In genomic region chr11:33159378-33159867, GRCh38 we compare ENCODE assay signal across 7 cellular contexts. TPM values are rescaled to one million over a fixed set of nuclear protein-coding genes. Genes with fewer than 3 reads are reported as not detected.
DNase-seq lines count a peak whose midpoint lies in the region; ATAC-seq and TF ChIP-seq lines count a peak whose summit lies in the region.
"Not testable (repeated sequence)": the region's sequence is repeated elsewhere in the genome, so short reads cannot be mapped to it uniquely, and the experiment has no call there.

No MANE protein-coding gene starts in this region.

- peaks cover 40% of the 10 kb centered on the region for H3K4me1 Mint-ChIP-seq in Calu3 (ENCODE audit: low read depth, unreplicated experiment)
- peaks cover 61% of the 10 kb centered on the region for H3K4me1 Mint-ChIP-seq in activated T-cell treated with anti-CD3 and anti-CD28 coated beads, Interleukin-2, amount 50 U/mL, for 72 hours (ENCODE audit: low read depth)

- H3K27me3 Mint-ChIP-seq in Calu3 (ENCODE audit: unreplicated experiment); activated T-cell treated with anti-CD3 and anti-CD28 coated beads, Interleukin-2, amount 50 U/mL, for 72 hours (ENCODE audit: low read depth): not testable (repeated sequence)

- CTCF ChIA-PET in Calu3 (lab: Charles Lee); RWPE1 (lab: Yijun Ruan, JAX): not testable (repeated sequence)

- peak overlapping the region; percentile 87 for H3K4me3 Mint-ChIP-seq in Calu3 (ENCODE audit: low read depth, unreplicated experiment)
- peak overlapping the region; percentile 97 to 98 for H3K4me3 Mint-ChIP-seq in activated T-cell treated with anti-CD3 and anti-CD28 coated beads, Interleukin-2, amount 50 U/mL, for 72 hours

- peak overlapping the region; percentile 95 for H3K27ac Mint-ChIP-seq in Calu3 (ENCODE audit: unreplicated experiment)
- peak overlapping the region; percentile 99 for H3K27ac Mint-ChIP-seq in activated T-cell treated with anti-CD3 and anti-CD28 coated beads, Interleukin-2, amount 50 U/mL, for 72 hours

- BruUV-seq in Calu3 (replicated peaks; lab: Mats Ljungman, UMichigan), result not testable (repeated sequence)

- H3K27me3 ChIP-seq in ectodermal cell (ENCODE audit: control insufficient read depth, insufficient read depth, low read length, poor library complexity, severe bottlenecking); iPS-18a (ENCODE audit: control insufficient read depth, insufficient read depth, low read length); neuron (ENCODE audit: insufficient read depth, low read length): not testable (repeated sequence)

- peak overlapping the region; percentile 38 for H3K27ac ChIP-seq in RWPE1
- H3K27ac ChIP-seq in ectodermal cell (ENCODE audit: insufficient read depth, low read depth, low read length, poor library complexity, severe bottlenecking), result not testable (repeated sequence)
- peak overlapping the region; percentile 95 for H3K27ac ChIP-seq in iPS-18a (ENCODE audit: low read length)

- POLR2A ChIA-PET in RWPE1 (lab: Yijun Ruan, JAX; ENCODE audit: low non-redundant PET), result not testable (repeated sequence)

- not testable (repeated sequence) for H3K36me3 ChIP-seq in ectodermal cell (ENCODE audit: control insufficient read depth, insufficient read depth, low read length); iPS-18a (ENCODE audit: control insufficient read depth, low read depth, low read length)
- peaks cover 18% of the 10 kb centered on the region for H3K36me3 ChIP-seq in neuron (ENCODE audit: insufficient read depth, low read length)

- H3K36me3 Mint-ChIP-seq in Calu3 (ENCODE audit: insufficient read depth, unreplicated experiment), result peaks cover 56% of the 10 kb centered on the region
- H3K36me3 Mint-ChIP-seq in activated T-cell treated with anti-CD3 and anti-CD28 coated beads, Interleukin-2, amount 50 U/mL, for 72 hours (ENCODE audit: insufficient read depth in 2 of 2), result peaks cover 10 to 25% of the 10 kb centered on the region in 2 donors

- WGBS in ectodermal cell, 2 experiments, result 84 to 87% methylated on average over 19 to 20 of the region's 20 CpGs

- H3K4me1 ChIP-seq in ectodermal cell (ENCODE audit: control insufficient read depth, insufficient read depth, low read length), result not testable (repeated sequence)
- H3K4me1 ChIP-seq in iPS-18a (ENCODE audit: control insufficient read depth, low read depth, low read length) (peaks cover 21% of the 10 kb centered on the region), neuron (ENCODE audit: insufficient read depth, low read length) (peaks cover 13% of the 10 kb centered on the region)

- intact Hi-C loops in Calu3 (cut with micrococcal nuclease; ENCODE audit: unreplicated experiment), result not testable (repeated sequence)

- H3K9me3 ChIP-seq in ectodermal cell (ENCODE audit: control insufficient read depth, low read length); iPS-18a (ENCODE audit: control insufficient read depth, low read depth, low read length); neuron (ENCODE audit: low read length): not testable (repeated sequence)

- TF ChIP-seq CTCF in Calu3 (IDR thresholded peaks at IDR 0.05; ENCODE audit: unreplicated experiment); RWPE1 (conservative IDR thresholded peaks at IDR 0.05; ENCODE audit: low read depth): not testable (repeated sequence)

- not testable (repeated sequence) for H2AFZ ChIP-seq in neuron (ENCODE audit: low read depth, low read length)

- not testable (repeated sequence) for ATAC-seq in activated T-cell treated with anti-CD3 and anti-CD28 coated beads, Interleukin-2, amount 50 U/mL, for 72 hours (replicated peaks in 1 of 2)

- DNase-seq in Calu3; Jurkat, Clone E6-1 (ENCODE audit: low read depth, low spot score); RWPE1 (ENCODE audit: low spot score); activated T-cell treated with anti-CD3 and anti-CD28 coated beads, Interleukin-2, amount 50 U/mL, for 72 hours: not testable (repeated sequence)

- H3K9ac ChIP-seq in iPS-18a (ENCODE audit: low read length), result peak overlapping the region; percentile 99

- not testable (repeated sequence) for H3K9me3 Mint-ChIP-seq in Calu3 (ENCODE audit: low read depth, unreplicated experiment); activated T-cell treated with anti-CD3 and anti-CD28 coated beads, Interleukin-2, amount 50 U/mL, for 72 hours

- H3K4me3 ChIP-seq in Jurkat, Clone E6-1 (ENCODE audit: low read length), result peak overlapping the region; percentile 69
- H3K4me3 ChIP-seq in ectodermal cell (ENCODE audit: insufficient read depth, low read depth, low read length) (peak overlapping the region; percentile 85), iPS-18a (ENCODE audit: low read length) (peak overlapping the region; percentile 98), neuron (ENCODE audit: low read length) (peak overlapping the region; percentile 87)

RNA-seq across cellular contexts. Expression of gene CSTF3, which starts 1.9 kb away (rescaled TPM):
- total RNA-seq in Calu3 (2022), result 51.1 and 55.9 TPM in 2 replicates
- 52.9 TPM for polyA plus RNA-seq in Jurkat, Clone E6-1 (2012; ENCODE audit: insufficient read depth, insufficient read length)
- total RNA-seq in activated T-cell treated with anti-CD3 and anti-CD28 coated beads, Interleukin-2, amount 50 U/mL, for 72 hours, result 10 to 100 TPM; 29.9 to 32.8 TPM
- 97.6 TPM for polyA plus RNA-seq in ectodermal cell (2013, experiment 1 of 4)
- 90.3 TPM for polyA plus RNA-seq in ectodermal cell (2013, experiment 2 of 4)
- 62.4 TPM for polyA plus RNA-seq in ectodermal cell (2013, experiment 3 of 4)
- 73.4 TPM for polyA plus RNA-seq in ectodermal cell (2013, experiment 4 of 4)
